ENCODE assay signal across 33 cellular contexts in the genomic region with DNA sequence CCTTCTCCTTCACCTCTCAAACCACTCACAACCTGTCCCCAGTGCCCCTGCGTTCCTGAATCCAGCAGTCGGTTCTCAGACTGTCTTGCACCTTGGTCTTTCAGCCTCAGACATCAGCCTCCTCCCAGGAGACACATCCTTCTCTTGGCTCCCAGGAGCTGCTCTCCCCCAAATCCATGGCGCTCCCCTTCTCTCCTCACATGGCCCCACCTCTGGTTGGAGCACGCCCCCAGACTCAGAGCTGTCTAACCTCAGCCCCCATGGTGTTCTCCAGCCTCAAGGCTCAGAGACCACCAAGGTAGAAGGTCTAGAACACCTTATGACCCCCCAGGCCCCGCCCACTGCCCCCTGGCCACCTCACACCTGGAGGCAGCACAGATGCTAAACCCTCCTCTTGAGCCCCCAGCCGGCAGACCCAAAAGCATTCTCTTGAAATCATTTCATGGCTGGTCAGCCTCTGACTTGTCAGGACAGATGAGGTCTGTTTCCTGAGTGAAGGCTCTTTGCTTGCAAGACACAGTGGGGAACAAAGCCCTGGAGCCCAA. TPM values are rescaled to one million over a fixed set of nuclear protein-coding genes. Genes with fewer than 3 reads are reported as not detected.
"Had no signal": no experiment of that assay in that cellular context is flagged by ENCODE, and none has a peak within 500 bp of the region (broad histone marks: within the 10 kb centered on the region; RNA-seq: fewer than 3 reads in every experiment).

No MANE protein-coding gene starts in this region.

- H3K4me1 ChIP-seq: body of pancreas had no signal

- H3K27me3 Mint-ChIP-seq: activated CD8-positive, alpha-beta T cell treated with anti-CD3 and anti-CD28 coated beads for 36 hours had no signal

- H3K9me3 ChIP-seq: body of pancreas had no signal

- ATAC-seq: activated CD8-positive, alpha-beta T cell treated with anti-CD3 and anti-CD28 coated beads for 36 hours; activated T-helper 17 cell treated with anti-CD3 and anti-CD28 coated beads, Interleukin-2, amount 50 U/mL, for 72 hours; body of pancreas; T-helper 17 cell had no signal

- H3K27ac Mint-ChIP-seq: activated B cell treated with CpG ODN at 0.5 μM for 24 hours; activated CD8-positive, alpha-beta T cell treated with anti-CD3 and anti-CD28 coated beads for 36 hours; activated naive CD8-positive, alpha-beta T cell; activated T-helper 17 cell treated with anti-CD3 and anti-CD28 coated beads, Interleukin-2, amount 50 U/mL, for 72 hours; dendritic cell treated with granulocyte-macrophage colony-stimulating factor and Interleukin-4, amounts not matched to agents 40 ng/mL and 50 ng/mL, for 4 days; endodermal cell; T-helper 17 cell; T-helper 2 cell treated with Interferon-gamma antibody and Interleukin-4, amounts not matched to agents 5 μg/mL and 100 μg/mL, for 36 hours had no signal

- DNase-seq: activated B cell treated with CpG ODN at 0.5 μM for 24 hours; activated CD4-positive, alpha-beta T cell treated with anti-CD3 and anti-CD28 coated beads for 48 hours; activated CD4-positive, alpha-beta T cell treated with anti-CD3 and anti-CD28 coated beads, Interleukin-2, amount 50 U/mL, for 1 hour; activated CD4-positive, alpha-beta T cell treated with anti-CD3 and anti-CD28 coated beads, Interleukin-2, amount 50 U/mL, for 48 hours; activated CD8-positive, alpha-beta memory T cell treated with anti-CD3 and anti-CD28 coated beads for 24 hours; activated CD8-positive, alpha-beta T cell treated with anti-CD3 and anti-CD28 coated beads for 36 hours; activated effector memory CD4-positive, alpha-beta T cell treated with Interleukin-2 at 50 U/mL for 16 hours; activated gamma-delta T cell treated with Interleukin-2 at 50 U/mL for 16 hours; activated naive CD4-positive, alpha-beta T cell treated with anti-CD3 and anti-CD28 coated beads, Interleukin-2, amount 50 U/mL, for 16 hours; activated naive CD4-positive, alpha-beta T cell treated with Interleukin-2 at 50 U/mL for 16 hours; activated T-cell treated with anti-CD3 and anti-CD28 coated beads, Interleukin-2, amount 50 U/mL, for 4 hours; amniotic stem cell; anterior cingulate cortex; body of pancreas; central memory CD4-positive, alpha-beta T cell; cerebellar nuclear complex; dorsolateral prefrontal cortex; effector memory CD4-positive, alpha-beta T cell; endodermal cell; foreskin fibroblast; glutamatergic neuron; T-helper 1 cell; T-helper 17 cell; T1000; WERI-Rb-1 had no signal

- H3K27me3 ChIP-seq: body of pancreas, cardiac muscle cell had no signal

- H3K9me3 Mint-ChIP-seq: activated B cell treated with CpG ODN at 0.5 μM for 24 hours; activated CD8-positive, alpha-beta T cell treated with anti-CD3 and anti-CD28 coated beads for 36 hours; activated T-cell treated with anti-CD3 and anti-CD28 coated beads, Interleukin-2, amount 50 U/mL, for 4 hours; activated T-helper 17 cell treated with anti-CD3 and anti-CD28 coated beads, Interleukin-2, amount 50 U/mL, for 72 hours; dendritic cell treated with granulocyte-macrophage colony-stimulating factor and Interleukin-4, amounts not matched to agents 40 ng/mL and 50 ng/mL, for 4 days; T-helper 2 cell treated with Interferon-gamma antibody and Interleukin-4, amounts not matched to agents 5 μg/mL and 100 μg/mL, for 36 hours had no signal

- FAIRE-seq: frontal cortex had no signal

- H3K4me3 Mint-ChIP-seq: activated B cell treated with CpG ODN at 0.5 μM for 24 hours; activated CD8-positive, alpha-beta T cell treated with anti-CD3 and anti-CD28 coated beads for 36 hours; activated naive CD8-positive, alpha-beta T cell; activated T-cell treated with anti-CD3 and anti-CD28 coated beads, Interleukin-2, amount 50 U/mL, for 4 hours; activated T-helper 17 cell treated with anti-CD3 and anti-CD28 coated beads, Interleukin-2, amount 50 U/mL, for 72 hours; dendritic cell treated with granulocyte-macrophage colony-stimulating factor and Interleukin-4, amounts not matched to agents 40 ng/mL and 50 ng/mL, for 4 days; endodermal cell; T-helper 17 cell; T-helper 2 cell treated with Interferon-gamma antibody and Interleukin-4, amounts not matched to agents 5 μg/mL and 100 μg/mL, for 36 hours had no signal

- H3K36me3 ChIP-seq: cardiac muscle cell, WERI-Rb-1 had no signal

- H3K27ac ChIP-seq: body of pancreas, cardiac muscle cell, coronary artery, dorsolateral prefrontal cortex, WERI-Rb-1 had no signal

- H3K4me1 Mint-ChIP-seq: activated B cell treated with CpG ODN at 0.5 μM for 24 hours; activated T-helper 17 cell treated with anti-CD3 and anti-CD28 coated beads, Interleukin-2, amount 50 U/mL, for 72 hours; T-helper 17 cell had no signal

- H3K4me3 ChIP-seq: body of pancreas, cardiac muscle cell, coronary artery, dorsolateral prefrontal cortex had no signal

- H3K36me3 Mint-ChIP-seq: activated naive CD8-positive, alpha-beta T cell had no signal

RNA-seq across cellular contexts. Expression of a gene that starts 47.9 kb away (rescaled TPM):
- total RNA-seq: activated B cell treated with CpG ODN at 0.5 μM for 24 hours; activated T-cell treated with anti-CD3 and anti-CD28 coated beads, Interleukin-2, amount 50 U/mL, for 4 hours; activated T-helper 17 cell treated with anti-CD3 and anti-CD28 coated beads, Interleukin-2, amount 50 U/mL, for 72 hours; epithelial cell of proximal tubule; T-helper 17 cell had no signal
